ENCODE assay signal across 9 cellular contexts in the genomic region with DNA sequence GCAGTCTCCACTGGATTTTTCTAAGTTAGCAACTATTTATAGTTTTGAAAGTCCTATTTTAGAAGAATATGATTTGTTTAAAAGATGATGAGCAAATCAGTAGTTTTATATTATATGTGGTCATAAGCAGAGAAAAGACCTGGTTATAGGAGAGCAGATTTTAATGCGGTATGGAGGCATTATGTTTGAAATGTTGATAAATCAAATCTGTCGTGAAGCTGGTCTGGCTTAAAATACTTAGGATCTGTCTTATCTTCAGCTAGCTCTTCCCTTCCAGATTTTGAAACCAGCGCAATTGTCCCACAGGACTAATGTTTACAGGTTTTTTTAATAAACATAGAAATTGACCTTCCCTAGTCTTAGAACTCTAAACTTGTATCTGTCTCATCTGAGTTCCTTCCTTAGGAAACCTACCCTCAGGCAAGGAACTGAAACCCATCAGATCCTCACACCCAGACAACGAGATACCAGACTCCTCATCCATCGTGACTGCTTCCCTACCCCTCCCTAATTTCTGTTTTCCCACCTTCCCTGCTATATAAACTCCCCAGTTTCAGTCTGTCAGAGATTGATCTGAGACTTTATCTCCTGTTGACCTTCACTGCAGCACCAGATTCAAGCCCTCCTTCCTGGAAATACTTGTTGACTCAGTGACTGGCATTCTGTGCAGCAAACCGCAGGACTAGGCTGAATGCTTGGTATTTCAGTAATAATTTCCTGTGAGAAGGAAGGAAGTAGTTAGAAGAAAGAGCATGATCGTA. TPM values are rescaled to one million over a fixed set of nuclear protein-coding genes. Genes with fewer than 3 reads are reported as not detected.
A peak's percentile ranks its signal among the peaks of the same experiment; 100 is the strongest.
DNase-seq lines count a peak whose midpoint lies in the region; ATAC-seq, FAIRE-seq and TF ChIP-seq lines count a peak whose summit lies in the region.
"Had no signal": no experiment of that assay in that cellular context is flagged by ENCODE, and none has a peak within 500 bp of the region (broad histone marks: within the 10 kb centered on the region; RNA-seq: fewer than 3 reads in every experiment).

No MANE protein-coding gene starts in this region.

- H3K4me1 ChIP-seq in OCI-LY3 (ENCODE audit: low read length) (peaks cover 7% of the 10 kb centered on the region), GM12878 (ENCODE audit: control insufficient read depth, insufficient read depth, low read length) (no peaks in the 10 kb centered on the region), psoas muscle (no peaks in the 10 kb centered on the region)

- H3K4me1 Mint-ChIP-seq in naive thymus-derived CD8-positive, alpha-beta T cell = peaks cover 10 to 18% (median 13%) of the 10 kb centered on the region in 4 donors

- no peaks in the 10 kb centered on the region for H3K36me3 ChIP-seq in OCI-LY3 (replicated peaks; ENCODE audit: low read depth, low read length)
- H3K36me3 ChIP-seq in GM12878 (ENCODE audit: control insufficient read depth in 2 of 2, insufficient read depth in 2 of 2, low read length in 1 of 2) = no peaks in the 10 kb centered on the region
- H3K36me3 ChIP-seq in psoas muscle (ENCODE audit: insufficient read depth in 1 of 2, low read depth in 1 of 2) = no peaks in the 10 kb centered on the region

- intact Hi-C loops in GM12878 (cut with micrococcal nuclease; ENCODE audit: unreplicated experiment) = no loop called here
- intact Hi-C loops in psoas muscle (cut with DNase I) = no loop called here

- no peaks in the 10 kb centered on the region for H3K27me3 Mint-ChIP-seq in naive thymus-derived CD8-positive, alpha-beta T cell

- RAD21 ChIA-PET in GM12878 (lab: Charles Lee; ENCODE audit: unreplicated experiment) = no interaction called here

- H3K27me3 ChIP-seq in OCI-LY3 (ENCODE audit: low read depth, low read length) = peaks cover 12% of the 10 kb centered on the region; the same call in 1 of the 2 replicates
- no peaks in the 10 kb centered on the region for H3K27me3 ChIP-seq in GM12878 (replicated peaks in 1 of 2; ENCODE audit: control insufficient read depth in 2 of 2, insufficient read depth in 2 of 2, low read length in 1 of 2)
- H3K27me3 ChIP-seq in psoas muscle (ENCODE audit: insufficient read depth in 3 of 3, low read length in 2 of 3) = no peaks in the 10 kb centered on the region

- ATAC-seq in GM12878 (no peak), GM21390 (IDR thresholded peaks at IDR 0.05; ENCODE audit: unreplicated experiment) (no peak), psoas muscle (no peak)
- ATAC-seq in naive thymus-derived CD8-positive, alpha-beta T cell = no peak

- no peak for TF ChIP-seq CTCF in OCI-LY3 (IDR thresholded peaks at IDR 0.05; ENCODE audit: low read depth, low read length)
- TF ChIP-seq CTCF in GM12878 (IDR thresholded peaks at IDR 0.05 in 2 of 3, conservative IDR thresholded peaks at IDR 0.05 in 1 of 3; ENCODE audit: control insufficient read depth in 2 of 3, extremely low read depth in 1 of 3, insufficient read depth in 1 of 3, low read depth in 3 of 3, low read length in 3 of 3) = no peak
- no peak for TF ChIP-seq CTCF in psoas muscle (IDR thresholded peaks at IDR 0.05)

- peak; percentile 41 for FAIRE-seq in GM12878 (lab: Jason Lieb, UNC)

- peak overlapping the region in 9 of 10 donors; percentile 20 to 81 (median 53) for H3K27ac Mint-ChIP-seq in naive thymus-derived CD8-positive, alpha-beta T cell

- H3K9me3 ChIP-seq in OCI-LY3 (ENCODE audit: insufficient read depth, low read length) = no peaks in the 10 kb centered on the region
- H3K9me3 ChIP-seq in GM12878 (replicated peaks; ENCODE audit: control insufficient read depth, insufficient read depth, low read length) = no peaks in the 10 kb centered on the region
- H3K9me3 ChIP-seq in psoas muscle = no peaks in the 10 kb centered on the region

- 17% methylated on average over 7 of the region's 7 CpGs for WGBS in GM12878 (ENCODE audit: insufficient coverage, insufficient replicate concordance, low lambda C conversion rate, missing lambda C conversion rate)
- 56 to 58% (median 56%) methylated on average over 7 of the region's 7 CpGs for WGBS in psoas muscle, 3 donors

- no peak overlapping the region for H3K4me3 ChIP-seq in OCI-LY3 (ENCODE audit: low read length)
- no peak overlapping the region for H3K4me3 ChIP-seq in GM12878
- H3K4me3 ChIP-seq in psoas muscle = no peak overlapping the region

- POLR2A ChIA-PET in GM12878 (lab: Charles Lee) = no interaction called here
- POLR2A ChIA-PET in naive thymus-derived CD8-positive, alpha-beta T cell (lab: Charles Lee) = no interaction called here

- TF ChIP-seq RAD21 in GM12878 (IDR thresholded peaks at IDR 0.05; ENCODE audit: insufficient read depth, low read depth, low read length) = no peak

- BruUV-seq in GM12878 (replicated peaks; lab: Mats Ljungman, UMichigan) = no TSS peak

- H3K4me2 ChIP-seq in OCI-LY3 (ENCODE audit: low read length) = peak overlapping the region; percentile 20
- no peak overlapping the region for H3K4me2 ChIP-seq in GM12878 (ENCODE audit: control insufficient read depth, insufficient read depth)

- no peak for TF ChIP-seq EP300 in GM12878 (IDR thresholded peaks at IDR 0.05; ENCODE audit: borderline replicate concordance in 1 of 2, control insufficient read depth in 1 of 2, low read depth in 2 of 2, low read length in 2 of 2)

- no peaks in the 10 kb centered on the region for H3K79me2 ChIP-seq in OCI-LY3 (ENCODE audit: low read length)
- no peaks in the 10 kb centered on the region for H3K79me2 ChIP-seq in GM12878 (ENCODE audit: control insufficient read depth, insufficient read depth, low read length)

- H4K20me1 ChIP-seq in OCI-LY3 (ENCODE audit: insufficient read depth, low read length) (no peaks in the 10 kb centered on the region), GM12878 (ENCODE audit: control insufficient read depth, insufficient read depth) (no peaks in the 10 kb centered on the region)

- H2AFZ ChIP-seq in OCI-LY3 (ENCODE audit: low read depth, low read length) (no peak overlapping the region), GM12878 (ENCODE audit: control insufficient read depth, low read depth, low read length) (no peak overlapping the region)

- CTCF ChIA-PET in GM12878 (lab: Yijun Ruan, JAX) = interaction anchor here (1.6 to 2.4 kb wide), 2 partner anchors 14 to 49 kb away, joined by 6 to 8 read pairs; no protein-coding TSS in a partner anchor

- no peaks in the 10 kb centered on the region for H3K9me3 Mint-ChIP-seq in naive thymus-derived CD8-positive, alpha-beta T cell

- in situ Hi-C loops in GM12878 (cut with MboI) = no loop called here

- H3K4me3 Mint-ChIP-seq in naive thymus-derived CD8-positive, alpha-beta T cell = peak overlapping the region; percentile 8 to 69 (median 50)

- no peak for TF ChIP-seq POLR2A in GM12878 (IDR thresholded peaks at IDR 0.05; ENCODE audit: low read depth, low read length)

- DNase-seq in ELR (ENCODE audit: low read depth) (peak; percentile 73), GM12878 (ENCODE audit: low read depth, low spot score) (no peak), NCI-H2227 (lab: John Stamatoyannopoulos, UW; ENCODE audit: unreplicated experiment) (no peak), hippocampal formation (lab: John Stamatoyannopoulos, UW) (no peak), psoas muscle (no peak)
- DNase-seq in naive thymus-derived CD8-positive, alpha-beta T cell = peak in 1 of 10 donors; percentile 3

- H3K27ac ChIP-seq in OCI-LY3 (ENCODE audit: low read length) (no peak overlapping the region), GM12878 (ENCODE audit: control insufficient read depth, insufficient read depth) (no peak overlapping the region), psoas muscle (no peak overlapping the region)

- H3K9ac ChIP-seq in OCI-LY3 (ENCODE audit: low read length) (no peak overlapping the region), GM12878 (ENCODE audit: control insufficient read depth, insufficient read depth, low read length) (no peak overlapping the region)

- no peaks in the 10 kb centered on the region for H3K36me3 Mint-ChIP-seq in naive thymus-derived CD8-positive, alpha-beta T cell

- SMC1A ChIA-PET in GM12878 (lab: Charles Lee; ENCODE audit: uncharacterized antibody, unreplicated experiment) = no interaction called here

RNA-seq across cellular contexts. Expression of a gene that starts 37.8 kb away (rescaled TPM):
- not detected in 2 replicates for total RNA-seq in GM12878 (2013; cell fraction: nucleolus; rRNA removed)
- total RNA-seq in GM12878 (2014; rRNA removed) = not detected in 2 replicates
- 0.14 TPM in 1 of 2 replicates, not detected in the other for total RNA-seq in GM12878 (2014; rRNA removed; fragmentation: Illumina TruSeq; extraction: Trizol)
- not detected in 2 replicates for total RNA-seq in GM12878 (2021)
- polyA plus RNA-seq in GM12878 (2011; ENCODE audit: low read depth) = not detected
- 0.10 and 0.15 TPM in 2 replicates for polyA plus RNA-seq in GM12878 (2011; rRNA removed)
- polyA plus RNA-seq in GM12878 (2011; cell fraction: cytosol; rRNA removed) = 0.10 and 0.12 TPM in 2 replicates
- polyA plus RNA-seq in GM12878 (2011; cell fraction: nucleus; rRNA removed) = not detected in 2 replicates
- not detected in 2 replicates for polyA plus RNA-seq in GM12878 (2012)
- polyA plus RNA-seq in GM12878 (2014; fragmentation: Illumina TruSeq; extraction: Trizol) = not detected in 2 replicates
- under 1 TPM; 0.13 to 0.24 TPM for polyA plus RNA-seq in GM12878 (2014; fragmentation: Nextera tagmentation; extraction: Ambion mirVana)
- polyA plus RNA-seq in GM12878 (2014; rRNA removed) = not detected in 2 replicates
- not detected for polyA plus RNA-seq in GM12878 (2016; fragmentation: Nextera tagmentation; extraction: Ambion mirVana)
- not detected in 2 replicates for polyA minus RNA-seq in GM12878 (2011; rRNA and poly(A)+ RNA removed)
- not detected in 2 replicates for polyA minus RNA-seq in GM12878 (2011; cell fraction: cytosol; rRNA and poly(A)+ RNA removed)
- not detected in 2 replicates for polyA minus RNA-seq in GM12878 (2011; cell fraction: nucleus; rRNA and poly(A)+ RNA removed)
- total RNA-seq in naive thymus-derived CD8-positive, alpha-beta T cell = not detected
- not detected for polyA plus RNA-seq in naive thymus-derived CD8-positive, alpha-beta T cell
- not detected for total RNA-seq in psoas muscle
- under 1 TPM in 2 of 3 donors, not detected in 1; 0.05 to 0.11 TPM for polyA plus RNA-seq in psoas muscle
- total RNA-seq: T-helper 1 cell treated with Interleukin-12 subunit alpha and Interleukin-12 subunit beta and Interleukin-4 antibody, amounts not matched to agents 30 ng/mL and 1 ng/mL, for 36 hours had no signal

RNA-seq across cellular contexts. Expression of a gene that starts 47.8 kb away (rescaled TPM):
- total RNA-seq in GM12878 (2013; cell fraction: nucleolus; rRNA removed) = 94.1 and 95.0 TPM in 2 replicates
- total RNA-seq in GM12878 (2014; rRNA removed) (5.4 and 6.8 TPM in 2 replicates), GM12878 (2014; rRNA removed; fragmentation: Illumina TruSeq; extraction: Trizol) (3.9 and 5.4 TPM in 2 replicates), GM12878 (2021) (8.0 and 9.0 TPM in 2 replicates), psoas muscle (1 to 10 TPM; 1.0 to 4.8 (median 1.8) TPM)
- polyA plus RNA-seq in GM12878 (2011; ENCODE audit: low read depth) = 4.1 TPM
- polyA plus RNA-seq in GM12878 (2011; rRNA removed) (15.9 and 24.0 TPM in 2 replicates), GM12878 (2014; fragmentation: Illumina TruSeq; extraction: Trizol) (16.4 and 16.8 TPM in 2 replicates), GM12878 (2014; fragmentation: Nextera tagmentation; extraction: Ambion mirVana) (1 to 10 TPM; 4.2 to 5.3 TPM), GM12878 (2014; rRNA removed) (8.8 and 14.4 TPM in 2 replicates), GM12878 (2016; fragmentation: Nextera tagmentation; extraction: Ambion mirVana) (1 to 10 TPM; 5.7 to 6.3 TPM), psoas muscle (1 to 10 TPM in 1 of 3 donors, under 1 TPM in 2; 0.62 to 1.4 (median 0.83) TPM)
- polyA plus RNA-seq in GM12878 (2011; cell fraction: cytosol; rRNA removed) = 13.1 and 13.7 TPM in 2 replicates
- 48.0 and 53.3 TPM in 2 replicates for polyA plus RNA-seq in GM12878 (2011; cell fraction: nucleus; rRNA removed)
- polyA plus RNA-seq in GM12878 (2012) = 4.9 and 5.0 TPM in 2 replicates
- polyA minus RNA-seq in GM12878 (2011; rRNA and poly(A)+ RNA removed) = 18.1 and 18.7 TPM in 2 replicates
- 3.5 and 3.6 TPM in 2 replicates for polyA minus RNA-seq in GM12878 (2011; cell fraction: cytosol; rRNA and poly(A)+ RNA removed)
- polyA minus RNA-seq in GM12878 (2011; cell fraction: nucleus; rRNA and poly(A)+ RNA removed) = 17.4 and 20.0 TPM in 2 replicates
- 1 to 10 TPM; 1.3 to 1.6 TPM for total RNA-seq in naive thymus-derived CD8-positive, alpha-beta T cell
- polyA plus RNA-seq in naive thymus-derived CD8-positive, alpha-beta T cell = 1 to 10 TPM; 1.3 to 2.2 (median 1.4) TPM

RNA-seq across cellular contexts. Expression of a gene that starts 53.3 kb away (rescaled TPM):
- total RNA-seq in GM12878 (2013; cell fraction: nucleolus; rRNA removed) = 6.8 and 9.3 TPM in 2 replicates
- total RNA-seq in GM12878 (2014; rRNA removed) = 11.1 and 19.9 TPM in 2 replicates
- total RNA-seq in GM12878 (2014; rRNA removed; fragmentation: Illumina TruSeq; extraction: Trizol) = 5.3 and 8.1 TPM in 2 replicates
- 31.9 and 33.3 TPM in 2 replicates for total RNA-seq in GM12878 (2021)
- 2.8 TPM for polyA plus RNA-seq in GM12878 (2011; ENCODE audit: low read depth)
- polyA plus RNA-seq in GM12878 (2011; rRNA removed) = 3.2 and 8.9 TPM in 2 replicates
- polyA plus RNA-seq in GM12878 (2011; cell fraction: cytosol; rRNA removed) = 8.9 and 12.9 TPM in 2 replicates
- 16.4 and 21.1 TPM in 2 replicates for polyA plus RNA-seq in GM12878 (2011; cell fraction: nucleus; rRNA removed)
- 9.3 and 10.4 TPM in 2 replicates for polyA plus RNA-seq in GM12878 (2012)
- 1.5 and 10.0 TPM in 2 replicates for polyA plus RNA-seq in GM12878 (2014; fragmentation: Illumina TruSeq; extraction: Trizol)
- polyA plus RNA-seq in GM12878 (2014; fragmentation: Nextera tagmentation; extraction: Ambion mirVana) = under 1 TPM; 0.02 to 0.24 TPM
- polyA plus RNA-seq in GM12878 (2014; rRNA removed) = 18.0 and 22.3 TPM in 2 replicates
- polyA plus RNA-seq in GM12878 (2016; fragmentation: Nextera tagmentation; extraction: Ambion mirVana) = 10 to 100 TPM in 1 of 2 experiments, 1 to 10 TPM in 1; 8.4 to 11.5 TPM
- 8.3 and 20.1 TPM in 2 replicates for polyA minus RNA-seq in GM12878 (2011; rRNA and poly(A)+ RNA removed)
- polyA minus RNA-seq in GM12878 (2011; cell fraction: cytosol; rRNA and poly(A)+ RNA removed) = 9.6 and 14.6 TPM in 2 replicates
- polyA minus RNA-seq in GM12878 (2011; cell fraction: nucleus; rRNA and poly(A)+ RNA removed) = 3.9 and 9.2 TPM in 2 replicates
- 10 to 100 TPM; 29.5 TPM for total RNA-seq in naive thymus-derived CD8-positive, alpha-beta T cell
- 1 to 10 TPM; 4.2 to 9.6 (median 8.0) TPM for polyA plus RNA-seq in naive thymus-derived CD8-positive, alpha-beta T cell
- total RNA-seq in psoas muscle = 10 to 100 TPM in 2 of 4 donors, 1 to 10 TPM in 2; 5.3 to 27.7 (median 10.5) TPM
- 10 to 100 TPM in 1 of 3 donors, 1 to 10 TPM in 2; 6.4 to 14.2 (median 9.3) TPM for polyA plus RNA-seq in psoas muscle
